Comparison of ENCODE assay signal across 8 cellular contexts in the genomic region with DNA sequence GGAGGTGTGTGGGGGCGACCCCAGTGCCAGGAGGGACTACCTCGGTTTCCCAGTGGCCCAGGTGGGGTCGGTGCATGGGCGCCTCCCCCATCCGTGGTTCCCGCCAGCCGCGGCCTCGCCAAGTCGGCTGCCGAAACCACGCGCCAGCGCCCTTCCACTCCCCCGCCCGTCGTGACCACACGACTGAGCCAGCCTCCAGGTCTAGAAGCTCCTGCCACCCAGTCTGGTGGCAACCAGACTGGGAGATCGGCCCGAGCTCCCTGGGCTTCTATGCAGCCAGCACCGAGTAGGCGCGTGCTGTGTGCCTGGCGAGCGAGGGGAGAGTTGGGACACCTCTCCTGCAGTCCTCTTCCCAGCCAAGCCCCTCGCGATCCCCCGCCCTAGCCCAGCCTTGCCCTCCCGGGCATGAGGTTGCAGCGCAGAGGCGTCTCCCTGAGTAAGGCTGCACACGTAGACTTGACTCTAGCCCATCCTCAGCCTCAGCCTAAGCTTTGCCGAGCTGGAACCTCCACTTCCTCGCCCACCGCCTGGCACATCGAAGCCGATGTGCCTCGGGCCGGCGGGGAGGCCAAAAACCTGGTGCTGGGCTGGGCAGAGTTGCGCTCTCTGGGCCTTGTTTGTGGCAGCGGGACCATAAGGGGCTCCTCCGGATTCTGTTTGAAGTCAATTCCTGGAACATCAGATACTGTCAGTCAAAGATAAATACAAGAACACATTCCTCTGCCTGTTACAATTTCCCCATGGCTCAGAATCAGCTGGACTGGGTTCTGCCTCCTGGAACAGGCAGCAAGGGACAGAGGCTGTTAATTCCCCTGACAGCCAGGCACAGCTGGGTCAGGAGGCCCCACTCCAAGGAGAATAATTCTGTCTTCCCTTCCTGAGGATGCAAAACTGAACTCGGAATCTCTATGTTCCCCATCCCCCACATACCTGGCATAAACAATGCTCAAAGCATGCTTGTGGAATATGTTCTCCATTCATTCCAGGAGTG. TPM values are rescaled to one million over a fixed set of nuclear protein-coding genes. Genes with fewer than 3 reads are reported as not detected.
DNase-seq lines count a peak whose midpoint lies in the region; ATAC-seq and TF ChIP-seq lines count a peak whose summit lies in the region.

No MANE protein-coding gene starts in this region.

- DNase-seq in AG04449 (ENCODE audit: low read depth, low spot score) = no peak
- DNase-seq in T-helper 2 cell treated with Interferon-gamma antibody and Interleukin-4, amounts not matched to agents 5 μg/mL and 100 μg/mL, for 36 hours (ENCODE audit: low spot score) = no peak
- no peak for DNase-seq in mucosa of descending colon
- DNase-seq in type B pancreatic cell (ENCODE audit: extremely low spot score, unreplicated experiment) = no peak
- no peak for DNase-seq in AG08395 (ENCODE audit: low spot score)
- no peak for DNase-seq in DMS79 treated with DMSO at 0.1 percent for 48 hours (lab: John Stamatoyannopoulos, UW)
- no peak for DNase-seq in NCI-H2107 (lab: John Stamatoyannopoulos, UW)

- H3K27me3 Mint-ChIP-seq in T-helper 2 cell treated with Interferon-gamma antibody and Interleukin-4, amounts not matched to agents 5 μg/mL and 100 μg/mL, for 36 hours (ENCODE audit: low read depth) = peaks cover 44% of the 10 kb centered on the region
- peaks cover 75% of the 10 kb centered on the region for H3K27me3 Mint-ChIP-seq in type B pancreatic cell

- H3K36me3 ChIP-seq in mucosa of descending colon (ENCODE audit: low read depth) = no peaks in the 10 kb centered on the region

- ATAC-seq in mucosa of descending colon = peak; percentile 26

- CTCF ChIA-PET in AG04449 (lab: Yijun Ruan, JAX) = interaction anchor here (1.0 to 4.2 kb wide), 5 partner anchors 11 to 74 kb away, joined by 3 to 40 read pairs (median 3); no protein-coding TSS in a partner anchor

- no peaks in the 10 kb centered on the region for H3K36me3 Mint-ChIP-seq in T-helper 2 cell treated with Interferon-gamma antibody and Interleukin-4, amounts not matched to agents 5 μg/mL and 100 μg/mL, for 36 hours (ENCODE audit: low read depth)
- no peaks in the 10 kb centered on the region for H3K36me3 Mint-ChIP-seq in type B pancreatic cell

- TF ChIP-seq CTCF in AG04449 (IDR thresholded peaks at IDR 0.05; ENCODE audit: insufficient read depth, low read length, missing control alignments) (no peak), mucosa of descending colon (IDR thresholded peaks at IDR 0.05) (no peak), type B pancreatic cell (conservative IDR thresholded peaks at IDR 0.05) (no peak)

- peak overlapping the region; percentile 55; the same call in 1 of the 2 replicates for H3K4me3 ChIP-seq in AG04449 (ENCODE audit: low read depth, low read length)
- no peak overlapping the region for H3K4me3 ChIP-seq in mucosa of descending colon

- H3K27ac Mint-ChIP-seq in T-helper 2 cell treated with Interferon-gamma antibody and Interleukin-4, amounts not matched to agents 5 μg/mL and 100 μg/mL, for 36 hours = peak overlapping the region; percentile 22
- peak overlapping the region; percentile 69 for H3K27ac Mint-ChIP-seq in type B pancreatic cell

- intact Hi-C loops in mucosa of descending colon (cut with DNase I, micrococcal nuclease) = no loop called here

- POLR2A ChIA-PET in AG04449 (lab: Yijun Ruan, JAX) = no interaction called here

- H3K4me3 Mint-ChIP-seq in T-helper 2 cell treated with Interferon-gamma antibody and Interleukin-4, amounts not matched to agents 5 μg/mL and 100 μg/mL, for 36 hours = peak overlapping the region; percentile 72
- peak overlapping the region; percentile 86 for H3K4me3 Mint-ChIP-seq in type B pancreatic cell

- peak overlapping the region; percentile 29 for H3K27ac ChIP-seq in cingulate gyrus (ENCODE audit: low read depth, low read length)

- peaks cover 11% of the 10 kb centered on the region for H3K4me1 ChIP-seq in mucosa of descending colon (ENCODE audit: low read depth)

- H3K4me1 Mint-ChIP-seq in T-helper 2 cell treated with Interferon-gamma antibody and Interleukin-4, amounts not matched to agents 5 μg/mL and 100 μg/mL, for 36 hours (ENCODE audit: low read depth) = peaks cover 7% of the 10 kb centered on the region
- peaks cover 12% of the 10 kb centered on the region for H3K4me1 Mint-ChIP-seq in type B pancreatic cell (ENCODE audit: unreplicated experiment)

- no peaks in the 10 kb centered on the region for H3K9me3 ChIP-seq in mucosa of descending colon

- H3K9me3 Mint-ChIP-seq in T-helper 2 cell treated with Interferon-gamma antibody and Interleukin-4, amounts not matched to agents 5 μg/mL and 100 μg/mL, for 36 hours = no peaks in the 10 kb centered on the region
- H3K9me3 Mint-ChIP-seq in type B pancreatic cell = no peaks in the 10 kb centered on the region

RNA-seq across cellular contexts. Expression of a gene that starts 1.5 kb away (rescaled TPM):
- total RNA-seq in mucosa of descending colon (10 to 100 TPM in 1 of 3 donors, 1 to 10 TPM in 2; 4.7 to 15.2 (median 6.1) TPM), type B pancreatic cell (ENCODE audit: low replicate concordance) (0.14 and 0.72 TPM in 2 replicates)

RNA-seq across cellular contexts. Expression of a gene that starts 33.8 kb away (rescaled TPM):
- total RNA-seq in mucosa of descending colon (10 to 100 TPM in 2 of 3 donors, 1 to 10 TPM in 1; 7.2 to 14.2 (median 10.5) TPM), type B pancreatic cell (ENCODE audit: low replicate concordance) (35.1 and 50.4 TPM in 2 replicates)

RNA-seq across cellular contexts. Expression of a gene that starts 45.0 kb away (rescaled TPM):
- total RNA-seq in mucosa of descending colon = 10 to 100 TPM; 53.9 to 66.6 (median 56.0) TPM
- total RNA-seq in type B pancreatic cell (ENCODE audit: low replicate concordance) = 37.9 and 42.4 TPM in 2 replicates
